1 cellular context compared by ENCODE assay signal in the genomic region with DNA sequence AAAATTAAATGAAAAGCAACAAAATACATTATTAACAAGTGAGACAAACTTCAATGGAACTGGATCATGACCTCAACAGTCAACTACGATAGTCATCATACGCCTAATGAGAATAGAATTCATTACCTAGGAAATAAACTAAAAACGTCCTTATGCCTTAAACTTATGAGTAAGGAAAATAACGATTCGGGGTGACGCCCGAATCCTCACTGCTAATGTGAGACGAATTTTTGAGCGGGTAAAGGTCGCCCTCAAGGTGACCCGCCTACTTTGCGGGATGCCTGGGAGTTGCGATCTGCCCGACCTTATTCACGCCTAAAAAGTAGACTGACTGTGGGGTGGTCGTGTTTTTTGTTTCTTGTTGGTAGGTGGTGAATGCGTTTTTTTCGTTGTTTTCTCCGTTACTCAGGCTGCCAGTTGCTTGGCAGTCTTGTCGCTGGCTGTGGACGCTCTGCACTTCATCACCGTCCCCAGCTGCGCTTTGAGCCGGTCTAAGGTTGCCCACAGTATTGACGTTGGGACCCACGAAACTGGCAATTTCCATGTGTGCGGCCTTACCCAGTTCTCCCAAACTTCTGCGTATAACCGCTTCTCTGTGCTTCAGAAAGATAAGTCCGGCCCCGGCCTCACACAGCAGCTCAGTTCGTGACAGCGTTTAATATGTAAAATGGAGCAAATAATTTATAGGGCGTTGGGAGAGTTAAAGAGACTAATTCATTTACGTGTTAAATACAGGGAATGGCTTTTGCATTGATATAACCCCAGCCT.
TF ChIP-seq lines count a peak whose summit lies in the region.

No MANE protein-coding gene starts in this region.

TF ChIP-seq in SK-N-SH treated with all-trans-retinoic acid at 6 μM for 48 hours, 23 proteins besides CTCF, POLR2A, EP300 and RAD21 (continued from another document):
- TF ChIP-seq, protein P1, sequence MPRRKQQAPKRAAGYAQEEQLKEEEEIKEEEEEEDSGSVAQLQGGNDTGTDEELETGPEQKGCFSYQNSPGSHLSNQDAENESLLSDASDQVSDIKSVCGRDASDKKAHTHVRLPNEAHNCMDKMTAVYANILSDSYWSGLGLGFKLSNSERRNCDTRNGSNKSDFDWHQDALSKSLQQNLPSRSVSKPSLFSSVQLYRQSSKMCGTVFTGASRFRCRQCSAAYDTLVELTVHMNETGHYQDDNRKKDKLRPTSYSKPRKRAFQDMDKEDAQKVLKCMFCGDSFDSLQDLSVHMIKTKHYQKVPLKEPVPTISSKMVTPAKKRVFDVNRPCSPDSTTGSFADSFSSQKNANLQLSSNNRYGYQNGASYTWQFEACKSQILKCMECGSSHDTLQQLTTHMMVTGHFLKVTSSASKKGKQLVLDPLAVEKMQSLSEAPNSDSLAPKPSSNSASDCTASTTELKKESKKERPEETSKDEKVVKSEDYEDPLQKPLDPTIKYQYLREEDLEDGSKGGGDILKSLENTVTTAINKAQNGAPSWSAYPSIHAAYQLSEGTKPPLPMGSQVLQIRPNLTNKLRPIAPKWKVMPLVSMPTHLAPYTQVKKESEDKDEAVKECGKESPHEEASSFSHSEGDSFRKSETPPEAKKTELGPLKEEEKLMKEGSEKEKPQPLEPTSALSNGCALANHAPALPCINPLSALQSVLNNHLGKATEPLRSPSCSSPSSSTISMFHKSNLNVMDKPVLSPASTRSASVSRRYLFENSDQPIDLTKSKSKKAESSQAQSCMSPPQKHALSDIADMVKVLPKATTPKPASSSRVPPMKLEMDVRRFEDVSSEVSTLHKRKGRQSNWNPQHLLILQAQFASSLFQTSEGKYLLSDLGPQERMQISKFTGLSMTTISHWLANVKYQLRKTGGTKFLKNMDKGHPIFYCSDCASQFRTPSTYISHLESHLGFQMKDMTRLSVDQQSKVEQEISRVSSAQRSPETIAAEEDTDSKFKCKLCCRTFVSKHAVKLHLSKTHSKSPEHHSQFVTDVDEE (CRISPR knock-in tag; IDR thresholded peaks at IDR 0.05): peak; percentile 18; the same call in 1 of the 2 replicates
- TF ChIP-seq, protein P2, sequence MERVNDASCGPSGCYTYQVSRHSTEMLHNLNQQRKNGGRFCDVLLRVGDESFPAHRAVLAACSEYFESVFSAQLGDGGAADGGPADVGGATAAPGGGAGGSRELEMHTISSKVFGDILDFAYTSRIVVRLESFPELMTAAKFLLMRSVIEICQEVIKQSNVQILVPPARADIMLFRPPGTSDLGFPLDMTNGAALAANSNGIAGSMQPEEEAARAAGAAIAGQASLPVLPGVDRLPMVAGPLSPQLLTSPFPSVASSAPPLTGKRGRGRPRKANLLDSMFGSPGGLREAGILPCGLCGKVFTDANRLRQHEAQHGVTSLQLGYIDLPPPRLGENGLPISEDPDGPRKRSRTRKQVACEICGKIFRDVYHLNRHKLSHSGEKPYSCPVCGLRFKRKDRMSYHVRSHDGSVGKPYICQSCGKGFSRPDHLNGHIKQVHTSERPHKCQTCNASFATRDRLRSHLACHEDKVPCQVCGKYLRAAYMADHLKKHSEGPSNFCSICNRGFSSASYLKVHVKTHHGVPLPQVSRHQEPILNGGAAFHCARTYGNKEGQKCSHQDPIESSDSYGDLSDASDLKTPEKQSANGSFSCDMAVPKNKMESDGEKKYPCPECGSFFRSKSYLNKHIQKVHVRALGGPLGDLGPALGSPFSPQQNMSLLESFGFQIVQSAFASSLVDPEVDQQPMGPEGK (CRISPR knock-in tag; IDR thresholded peaks at IDR 0.05; ENCODE audit: borderline replicate concordance): peak; percentile 97
- TF ChIP-seq RARB (CRISPR knock-in tag; IDR thresholded peaks at IDR 0.05): peak; percentile 98
- TF ChIP-seq, protein P3, sequence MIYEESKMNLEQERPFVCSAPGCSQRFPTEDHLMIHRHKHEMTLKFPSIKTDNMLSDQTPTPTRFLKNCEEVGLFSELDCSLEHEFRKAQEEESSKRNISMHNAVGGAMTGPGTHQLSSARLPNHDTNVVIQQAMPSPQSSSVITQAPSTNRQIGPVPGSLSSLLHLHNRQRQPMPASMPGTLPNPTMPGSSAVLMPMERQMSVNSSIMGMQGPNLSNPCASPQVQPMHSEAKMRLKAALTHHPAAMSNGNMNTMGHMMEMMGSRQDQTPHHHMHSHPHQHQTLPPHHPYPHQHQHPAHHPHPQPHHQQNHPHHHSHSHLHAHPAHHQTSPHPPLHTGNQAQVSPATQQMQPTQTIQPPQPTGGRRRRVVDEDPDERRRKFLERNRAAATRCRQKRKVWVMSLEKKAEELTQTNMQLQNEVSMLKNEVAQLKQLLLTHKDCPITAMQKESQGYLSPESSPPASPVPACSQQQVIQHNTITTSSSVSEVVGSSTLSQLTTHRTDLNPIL (CRISPR knock-in tag; IDR thresholded peaks at IDR 0.05; ENCODE audit: low read depth): peak; percentile 93
- TF ChIP-seq ZNF8 (CRISPR knock-in tag; IDR thresholded peaks at IDR 0.05): peak; percentile 43; the same call in 1 of the 2 replicates
- TF ChIP-seq TCF4 (CRISPR knock-in tag; IDR thresholded peaks at IDR 0.05; ENCODE audit: borderline replicate concordance): peak; percentile 49; the same call in 1 of the 2 replicates
- peak; percentile 99 for TF ChIP-seq GLIS3 (CRISPR knock-in tag; IDR thresholded peaks at IDR 0.05)
- TF ChIP-seq TOX (CRISPR knock-in tag; IDR thresholded peaks at IDR 0.05; ENCODE audit: borderline replicate concordance): peak; percentile 98
- no peak for TF ChIP-seq OSR1 (CRISPR knock-in tag; IDR thresholded peaks at IDR 0.05)
- peak; percentile 83 for TF ChIP-seq ARNTL (CRISPR knock-in tag; IDR thresholded peaks at IDR 0.05; ENCODE audit: borderline replicate concordance, low read depth)
- TF ChIP-seq PPARA (CRISPR knock-in tag; IDR thresholded peaks at IDR 0.05; ENCODE audit: borderline replicate concordance): peak; percentile 61; the same call in 1 of the 2 replicates
- no peak for TF ChIP-seq BACH2 (CRISPR knock-in tag; IDR thresholded peaks at IDR 0.05; ENCODE audit: borderline replicate concordance)
